In genomic region chr19:47663911-47664771, GRCh38 we compare ENCODE assay signal across 8 cellular contexts. TPM values are rescaled to one million over a fixed set of nuclear protein-coding genes. Genes with fewer than 3 reads are reported as not detected.
DNase-seq lines count a peak whose midpoint lies in the region; ATAC-seq lines count a peak whose summit lies in the region.

No MANE protein-coding gene starts in this region.

- peak overlapping the region; percentile 5 for H4K8ac ChIP-seq in trophoblast cell (ENCODE audit: low read depth, low read length)

- H2AFZ ChIP-seq in trophoblast cell (ENCODE audit: insufficient read depth, low read length, poor library complexity) = no peak overlapping the region

- peak overlapping the region; percentile 51 for H2AK5ac ChIP-seq in trophoblast cell (ENCODE audit: low read length)

- H3K27ac ChIP-seq in SJSA1 (peak overlapping the region; percentile 94), trophoblast cell (ENCODE audit: low read depth, low read length) (peak overlapping the region; percentile 66)

- H3K36me3 ChIP-seq in SJSA1 (peaks cover 20% of the 10 kb centered on the region; the same call in 1 of the 2 replicates), trophoblast cell (ENCODE audit: control insufficient read depth in 1 of 2, insufficient read depth in 2 of 2, low read length in 2 of 2) (peaks cover 5 to 9% of the 10 kb centered on the region in 2 experiments)

- no peak for ATAC-seq in HG02678 (IDR thresholded peaks at IDR 0.05; ENCODE audit: unreplicated experiment)
- ATAC-seq in GM21529 (IDR thresholded peaks at IDR 0.05; ENCODE audit: unreplicated experiment) = no peak

- peak overlapping the region; percentile 11 for H4K12ac ChIP-seq in trophoblast cell (ENCODE audit: low read depth, low read length)

- peak overlapping the region; percentile 70 for H3K18ac ChIP-seq in trophoblast cell (ENCODE audit: low read length)

- peak overlapping the region; percentile 63 for H2BK12ac ChIP-seq in trophoblast cell (ENCODE audit: low read length)

- H3K4ac ChIP-seq in trophoblast cell (ENCODE audit: low read depth, low read length) = peak overlapping the region; percentile 37

- WGBS in trophoblast cell (ENCODE audit: extremely low coverage, insufficient coverage, insufficient read length) = no CpG with 5 or more reads among the region's 24 CpGs

- peaks cover 14% of the 10 kb centered on the region for H3K79me2 ChIP-seq in trophoblast cell (ENCODE audit: control insufficient read depth, insufficient read depth, low read length, poor library complexity)

- H4K91ac ChIP-seq in trophoblast cell (ENCODE audit: low read depth, low read length) = peak overlapping the region; percentile 68

- peaks cover 12% of the 10 kb centered on the region for H3K79me1 ChIP-seq in trophoblast cell (ENCODE audit: low read length)

- H3K4me2 ChIP-seq in trophoblast cell (ENCODE audit: low read length) = peak overlapping the region; percentile 39

- no peak overlapping the region for H3K9ac ChIP-seq in trophoblast cell (ENCODE audit: low read length)

- H3K27me3 ChIP-seq in SJSA1 (replicated peaks) = no peaks in the 10 kb centered on the region
- H3K27me3 ChIP-seq in trophoblast cell (ENCODE audit: insufficient read depth, low read length) = no peaks in the 10 kb centered on the region

- DNase-seq in CD1c-positive myeloid dendritic cell (ENCODE audit: extremely low spot score) (peak; percentile 93), SJSA1 (ENCODE audit: low read depth in 1 of 2, low spot score in 2 of 2) (peak; percentile 88 to 89), fibroblast of the conjunctiva (ENCODE audit: low read depth) (peak; percentile 95), trophoblast cell (peak; percentile 91 to 97), NK-92 (lab: John Stamatoyannopoulos, UW; ENCODE audit: unreplicated experiment) (no peak), activated gamma-delta T cell treated with Interleukin-2 at 50 U/mL for 16 hours (no peak)

- H3K9me3 ChIP-seq in SJSA1 (replicated peaks) = no peaks in the 10 kb centered on the region
- no peaks in the 10 kb centered on the region for H3K9me3 ChIP-seq in trophoblast cell (ENCODE audit: insufficient read depth, low read depth, low read length)

- no peak overlapping the region for H3K23ac ChIP-seq in trophoblast cell (ENCODE audit: low read length)

- peak overlapping the region; percentile 3 for H3K14ac ChIP-seq in trophoblast cell (ENCODE audit: low read length)

- H2BK5ac ChIP-seq in trophoblast cell (ENCODE audit: low read depth, low read length, poor library complexity) = peak overlapping the region; percentile 76

- H3K4me1 ChIP-seq in SJSA1 (replicated peaks) (peaks cover 59% of the 10 kb centered on the region), trophoblast cell (ENCODE audit: control insufficient read depth in 1 of 2, insufficient read depth in 2 of 2, low read length in 2 of 2) (peaks cover 27 to 42% of the 10 kb centered on the region in 2 experiments)

- H3K4me3 ChIP-seq in SJSA1 (no peak overlapping the region), trophoblast cell (ENCODE audit: low read depth, low read length) (no peak overlapping the region)

- peak overlapping the region; percentile 3 for H2BK120ac ChIP-seq in trophoblast cell (ENCODE audit: insufficient read depth, low read length, poor library complexity)

RNA-seq across cellular contexts. Expression of gene EHD2, which starts 49.1 kb away (rescaled TPM):
- 25.7 and 35.9 TPM in 2 replicates for total RNA-seq in SJSA1 (2014; rRNA removed; shearing (Covaris generic))
- 47.6 and 50.3 TPM in 2 replicates for polyA plus RNA-seq in trophoblast cell (2013)

RNA-seq across cellular contexts. Expression of gene BICRA, which starts 55.2 kb away (rescaled TPM):
- 0.66 and 3.5 TPM in 2 replicates for total RNA-seq in SJSA1 (2014; rRNA removed; shearing (Covaris generic))
- polyA plus RNA-seq in trophoblast cell (2013) = 16.3 and 17.4 TPM in 2 replicates

Comparison
In these comparisons a context has a peak if more than half of its experiments do, and no peak if none do; other contexts are left out.
1. DNase-seq: peak in CD1c-positive myeloid dendritic cell (single experiment), SJSA1 (2 of 2), fibroblast of the conjunctiva (single experiment) and trophoblast cell (2 of 2); none in NK-92 (single experiment) and activated gamma-delta T cell treated with Interleukin-2 at 50 U/mL for 16 hours (single experiment).